ENCODE assay signal across 8 cellular contexts in the genomic region with DNA sequence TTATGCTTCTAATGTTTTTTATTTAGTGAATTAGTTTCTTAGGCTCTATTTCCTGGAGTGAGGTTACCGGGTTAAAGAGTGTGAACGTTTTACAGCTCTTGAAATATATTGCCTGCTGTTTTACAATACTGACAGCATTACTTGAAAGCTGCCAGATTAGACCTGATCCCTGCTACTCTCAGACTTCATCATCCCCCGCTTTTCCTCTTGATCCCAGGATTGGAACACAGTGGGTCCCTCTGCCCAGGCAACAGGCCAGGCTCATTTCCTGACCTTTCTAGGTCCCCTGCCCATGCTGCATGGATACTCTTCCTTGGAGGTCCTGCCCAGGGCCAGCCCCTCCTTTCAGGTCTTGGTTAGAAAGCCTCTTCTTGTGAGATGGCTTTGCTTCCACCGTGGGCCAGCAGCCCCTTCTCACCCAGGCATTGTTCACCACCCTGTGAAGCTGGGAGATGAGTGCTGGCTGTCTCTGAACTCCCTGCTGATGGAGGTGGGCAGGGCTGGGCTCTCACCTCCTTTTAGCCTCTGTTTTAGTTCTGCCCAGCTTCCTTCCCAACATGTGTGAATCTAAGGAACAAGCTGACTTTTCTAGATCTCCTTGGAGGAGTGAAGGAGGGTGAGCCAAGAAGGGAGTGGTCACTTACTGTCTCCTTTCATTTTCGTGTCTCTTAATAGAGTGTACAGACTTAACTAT. TPM values are rescaled to one million over a fixed set of nuclear protein-coding genes. Genes with fewer than 3 reads are reported as not detected.
DNase-seq lines count a peak whose midpoint lies in the region; ATAC-seq and TF ChIP-seq lines count a peak whose summit lies in the region.

No MANE protein-coding gene starts in this region.

- H3K27ac Mint-ChIP-seq in naive thymus-derived CD8-positive, alpha-beta T cell = peak overlapping the region in 5 of 10 donors; percentile 39 to 56 (median 41)
- H3K27ac Mint-ChIP-seq in endothelial cell (ENCODE audit: unreplicated experiment) = no peak overlapping the region

- peak overlapping the region in 8 of 10 donors; percentile 30 to 78 (median 45) for H3K4me3 Mint-ChIP-seq in naive thymus-derived CD8-positive, alpha-beta T cell
- no peak overlapping the region for H3K4me3 Mint-ChIP-seq in endothelial cell (ENCODE audit: unreplicated experiment)

- no peaks in the 10 kb centered on the region for H3K27me3 Mint-ChIP-seq in naive thymus-derived CD8-positive, alpha-beta T cell
- no peaks in the 10 kb centered on the region for H3K27me3 Mint-ChIP-seq in endothelial cell (ENCODE audit: unreplicated experiment)

- no peak for ATAC-seq in naive thymus-derived CD8-positive, alpha-beta T cell
- ATAC-seq in GM18519 (IDR thresholded peaks at IDR 0.05; ENCODE audit: low FRiP score, unreplicated experiment) = no peak

- no peak overlapping the region for H3K4me3 ChIP-seq in epithelial cell of esophagus (ENCODE audit: low read length)

- H3K9me3 Mint-ChIP-seq in naive thymus-derived CD8-positive, alpha-beta T cell = no peaks in the 10 kb centered on the region
- H3K9me3 Mint-ChIP-seq in endothelial cell (ENCODE audit: unreplicated experiment) = no peaks in the 10 kb centered on the region

- POLR2A ChIA-PET in naive thymus-derived CD8-positive, alpha-beta T cell (lab: Charles Lee) = no interaction called here

- DNase-seq in AG08396 (ENCODE audit: low spot score) (peak; percentile 42), NCI-H226 (peak; percentile 32), epithelial cell of esophagus (ENCODE audit: low read depth) (peak; percentile 16), GOT3 (lab: John Stamatoyannopoulos, UW) (no peak), Ammon's horn (ENCODE audit: low spot score) (no peak), endothelial cell (ENCODE audit: low spot score) (no peak)
- no peak for DNase-seq in naive thymus-derived CD8-positive, alpha-beta T cell

- H3K36me3 Mint-ChIP-seq in naive thymus-derived CD8-positive, alpha-beta T cell = peaks cover 0 to 37% (median 4%) of the 10 kb centered on the region in 3 donors
- H3K36me3 Mint-ChIP-seq in endothelial cell (ENCODE audit: low read depth, unreplicated experiment) = no peaks in the 10 kb centered on the region

- H3K4me1 Mint-ChIP-seq in naive thymus-derived CD8-positive, alpha-beta T cell = peaks cover 46 to 78% (median 69%) of the 10 kb centered on the region in 4 donors
- H3K4me1 Mint-ChIP-seq in endothelial cell (ENCODE audit: unreplicated experiment) = peaks cover 42% of the 10 kb centered on the region

- TF ChIP-seq CTCF in epithelial cell of esophagus (IDR thresholded peaks at IDR 0.05; ENCODE audit: insufficient read depth, low read depth, low read length, missing control alignments) (no peak), endothelial cell (IDR thresholded peaks at IDR 0.05; ENCODE audit: unreplicated experiment) (no peak)

RNA-seq across cellular contexts. Expression of gene FAM120AOS, which starts 15.5 kb away (rescaled TPM):
- total RNA-seq in naive thymus-derived CD8-positive, alpha-beta T cell = 10 to 100 TPM; 49.7 to 54.6 TPM
- polyA plus RNA-seq in naive thymus-derived CD8-positive, alpha-beta T cell = 10 to 100 TPM; 49.3 to 59.7 (median 55.7) TPM
- total RNA-seq in endothelial cell (ENCODE audit: unreplicated experiment) = 38.7 TPM

RNA-seq across cellular contexts. Expression of gene FAM120A, which starts 17.4 kb away (rescaled TPM):
- total RNA-seq in naive thymus-derived CD8-positive, alpha-beta T cell = 10 to 100 TPM; 82.2 to 85.4 TPM
- polyA plus RNA-seq in naive thymus-derived CD8-positive, alpha-beta T cell = 10 to 100 TPM in 1 of 3 donors, 1 to 10 TPM in 2; 7.8 to 10.7 (median 10.0) TPM
- total RNA-seq in endothelial cell (ENCODE audit: unreplicated experiment) = 56.1 TPM

Comparison
In these comparisons a context has a peak if more than half of its experiments do, and no peak if none do; other contexts are left out.
1. DNase-seq: peak in AG08396 (single experiment), NCI-H226 (single experiment) and epithelial cell of esophagus (single experiment); none in naive thymus-derived CD8-positive, alpha-beta T cell (0 of 10), GOT3 (single experiment), Ammon's horn (single experiment) and endothelial cell (single experiment).